In the genomic region with DNA sequence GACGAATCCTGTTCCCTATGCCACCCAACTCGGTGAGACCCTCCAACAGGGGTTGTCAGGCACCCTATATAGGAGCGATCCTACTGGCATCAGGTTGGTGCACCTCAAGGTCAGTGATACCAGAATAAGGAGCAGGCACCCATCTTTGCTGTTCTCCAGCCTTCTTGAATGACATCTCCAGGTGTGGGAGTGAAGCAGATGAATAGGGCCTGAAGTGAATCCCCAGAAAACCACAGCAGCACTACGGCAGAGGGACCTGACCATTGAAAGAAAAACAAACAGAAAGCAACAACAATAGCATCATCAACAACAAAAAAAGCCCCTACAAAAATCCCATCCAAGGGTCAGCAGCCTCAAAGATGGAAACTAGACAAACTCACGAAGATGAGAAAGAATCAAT, we compare ENCODE assay signal across 20 cellular contexts.
DNase-seq lines count a peak whose midpoint lies in the region; ATAC-seq and TF ChIP-seq lines count a peak whose summit lies in the region.
"Had no signal": no experiment of that assay in that cellular context is flagged by ENCODE, and none has a peak within 500 bp of the region (broad histone marks: within the 10 kb centered on the region; RNA-seq: fewer than 3 reads in every experiment).

No MANE protein-coding gene starts in this region.

- H2AFZ ChIP-seq in Loucy (ENCODE audit: low read length) = 0 out of 2 replicates have a peak overlapping the region, but pooled peaks have one; percentile 39
- H2AFZ ChIP-seq: GM23248 had no signal

- H3K79me2 ChIP-seq in Loucy (ENCODE audit: insufficient read depth, low read length) = no peaks in the 10 kb centered on the region

- H3K4me1 Mint-ChIP-seq in activated T-helper 1 cell treated with anti-CD3 and anti-CD28 coated beads, Interleukin-12 subunit alpha, Interleukin-12 subunit beta, Interleukin-2, Interleukin-4 antibody, amounts not matched to agents 30 ng/mL and 10 ng/mL and 1 ng/mL, durations not matched to agents 14 hours and 24 hours and 36 hours (ENCODE audit: low read depth) = no peaks in the 10 kb centered on the region
- peaks cover 2% of the 10 kb centered on the region for H3K4me1 Mint-ChIP-seq in activated T-cell treated with anti-CD3 and anti-CD28 coated beads, Interleukin-2, amount 50 U/mL, for 4 hours (ENCODE audit: low read depth)

- peak overlapping the region in 4 of 11 experiments; percentile 9 to 55 (median 30); a peak in 4 of 22 replicates for H3K27ac ChIP-seq in BLaER1 treated with 17β-estradiol and CSF1 and Interleukin-3, amounts not matched to agents 10 nM and 100 nM
- H3K27ac ChIP-seq: GM23248, KMS-11 had no signal

- H4K20me1 ChIP-seq in BLaER1 treated with 17β-estradiol and CSF1 and Interleukin-3, amounts not matched to agents 10 nM and 100 nM = no peaks in the 10 kb centered on the region
- no peaks in the 10 kb centered on the region for H4K20me1 ChIP-seq in Loucy (ENCODE audit: insufficient read depth, low read length, poor library complexity, severe bottlenecking)

- peaks cover 10 to 15% (median 14%) of the 10 kb centered on the region in 10 experiments; a peak in 19 of 20 replicates for H3K4me1 ChIP-seq in BLaER1 treated with 17β-estradiol and CSF1 and Interleukin-3, amounts not matched to agents 10 nM and 100 nM
- peaks cover 12% of the 10 kb centered on the region for H3K4me1 ChIP-seq in Loucy (ENCODE audit: insufficient read depth, low read length, poor library complexity, severe bottlenecking)
- H3K4me1 ChIP-seq: HAP-1 had no signal

- H3K9me2 ChIP-seq in Loucy (replicated peaks; ENCODE audit: low read depth, low read length) = no peaks in the 10 kb centered on the region

- DNase-seq in myocyte (ENCODE audit: low read depth) (peak; percentile 50), HuH-7 (ENCODE audit: low spot score) (no peak)
- DNase-seq in activated T-helper 1 cell treated with anti-CD3 and anti-CD28 coated beads, Interleukin-12 subunit alpha, Interleukin-12 subunit beta, Interleukin-2, Interleukin-4 antibody, amounts not matched to agents 30 ng/mL and 10 ng/mL and 1 ng/mL, durations not matched to agents 14 hours and 24 hours and 36 hours (ENCODE audit: low spot score) = no peak
- DNase-seq in activated T-cell treated with anti-CD3 and anti-CD28 coated beads, Interleukin-2, amount 50 U/mL, for 4 hours = no peak
- DNase-seq: 8988T; C1 segment of cervical spinal cord; CD4-positive, CD25-positive, alpha-beta regulatory T cell; CD8-positive, alpha-beta memory T cell; COR-L47; DMS153; DMS79; GF-D8 had no signal

- no peak overlapping the region for H3K4me3 Mint-ChIP-seq in activated T-helper 1 cell treated with anti-CD3 and anti-CD28 coated beads, Interleukin-12 subunit alpha, Interleukin-12 subunit beta, Interleukin-2, Interleukin-4 antibody, amounts not matched to agents 30 ng/mL and 10 ng/mL and 1 ng/mL, durations not matched to agents 14 hours and 24 hours and 36 hours
- H3K4me3 Mint-ChIP-seq in activated T-cell treated with anti-CD3 and anti-CD28 coated beads, Interleukin-2, amount 50 U/mL, for 4 hours = no peak overlapping the region
- H3K4me3 Mint-ChIP-seq: CD4-positive, CD25-positive, alpha-beta regulatory T cell; CD8-positive, alpha-beta memory T cell had no signal

- H3K4me2 ChIP-seq in BLaER1 treated with 17β-estradiol and CSF1 and Interleukin-3, amounts not matched to agents 10 nM and 100 nM = peak overlapping the region; percentile 48 to 72 (median 60); a peak in 15 of 22 replicates
- no peak overlapping the region for H3K4me2 ChIP-seq in Loucy (ENCODE audit: low read depth, low read length, poor library complexity, severe bottlenecking)
- H3K4me2 ChIP-seq: KMS-11 had no signal

- no peaks in the 10 kb centered on the region for H3K27me3 ChIP-seq in BLaER1 treated with 17β-estradiol and CSF1 and Interleukin-3, amounts not matched to agents 10 nM and 100 nM
- H3K27me3 ChIP-seq in Loucy (ENCODE audit: insufficient read depth, low read length, poor library complexity, severe bottlenecking) = no peaks in the 10 kb centered on the region

- H3K9me3 ChIP-seq in BLaER1 treated with 17β-estradiol and CSF1 and Interleukin-3, amounts not matched to agents 10 nM and 100 nM (replicated peaks in 1 of 11) = no peaks in the 10 kb centered on the region
- H3K9me3 ChIP-seq in Loucy (ENCODE audit: insufficient read depth, low read depth, low read length) = no peaks in the 10 kb centered on the region
- H3K9me3 ChIP-seq: HAP-1 had no signal

- ATAC-seq in HG02610 (IDR thresholded peaks at IDR 0.05; ENCODE audit: unreplicated experiment) (peak; percentile 60), HG03139 (IDR thresholded peaks at IDR 0.05; ENCODE audit: unreplicated experiment) (no peak)
- no peak for ATAC-seq in activated T-cell treated with anti-CD3 and anti-CD28 coated beads, Interleukin-2, amount 50 U/mL, for 4 hours
- ATAC-seq: HepG2 had no signal

- no peaks in the 10 kb centered on the region for H3K36me3 Mint-ChIP-seq in activated T-helper 1 cell treated with anti-CD3 and anti-CD28 coated beads, Interleukin-12 subunit alpha, Interleukin-12 subunit beta, Interleukin-2, Interleukin-4 antibody, amounts not matched to agents 30 ng/mL and 10 ng/mL and 1 ng/mL, durations not matched to agents 14 hours and 24 hours and 36 hours (ENCODE audit: low read depth)
- no peaks in the 10 kb centered on the region for H3K36me3 Mint-ChIP-seq in activated T-cell treated with anti-CD3 and anti-CD28 coated beads, Interleukin-2, amount 50 U/mL, for 4 hours (ENCODE audit: insufficient read depth)
- H3K36me3 Mint-ChIP-seq: CD4-positive, CD25-positive, alpha-beta regulatory T cell had no signal

- H3K4me3 ChIP-seq in BLaER1 treated with 17β-estradiol and CSF1 and Interleukin-3, amounts not matched to agents 10 nM and 100 nM = no peak overlapping the region
- no peak overlapping the region for H3K4me3 ChIP-seq in Loucy (ENCODE audit: low read length, poor library complexity, severe bottlenecking)
- H3K4me3 ChIP-seq: GM23248, HAP-1 had no signal

- intact Hi-C loops in activated T-helper 1 cell treated with anti-CD3 and anti-CD28 coated beads, Interleukin-12 subunit alpha, Interleukin-12 subunit beta, Interleukin-2, Interleukin-4 antibody, amounts not matched to agents 30 ng/mL and 10 ng/mL and 1 ng/mL, durations not matched to agents 14 hours and 24 hours and 36 hours (cut with micrococcal nuclease) = no loop called here

- H3K9me3 Mint-ChIP-seq in activated T-helper 1 cell treated with anti-CD3 and anti-CD28 coated beads, Interleukin-12 subunit alpha, Interleukin-12 subunit beta, Interleukin-2, Interleukin-4 antibody, amounts not matched to agents 30 ng/mL and 10 ng/mL and 1 ng/mL, durations not matched to agents 14 hours and 24 hours and 36 hours = no peaks in the 10 kb centered on the region
- no peaks in the 10 kb centered on the region for H3K9me3 Mint-ChIP-seq in activated T-cell treated with anti-CD3 and anti-CD28 coated beads, Interleukin-2, amount 50 U/mL, for 4 hours
- H3K9me3 Mint-ChIP-seq: CD8-positive, alpha-beta memory T cell had no signal

- H3F3A ChIP-seq in Loucy (ENCODE audit: low read depth) = no peaks in the 10 kb centered on the region

- no peaks in the 10 kb centered on the region for H3K27me3 Mint-ChIP-seq in activated T-helper 1 cell treated with anti-CD3 and anti-CD28 coated beads, Interleukin-12 subunit alpha, Interleukin-12 subunit beta, Interleukin-2, Interleukin-4 antibody, amounts not matched to agents 30 ng/mL and 10 ng/mL and 1 ng/mL, durations not matched to agents 14 hours and 24 hours and 36 hours (ENCODE audit: insufficient read depth)
- H3K27me3 Mint-ChIP-seq in activated T-cell treated with anti-CD3 and anti-CD28 coated beads, Interleukin-2, amount 50 U/mL, for 4 hours (ENCODE audit: low read depth) = no peaks in the 10 kb centered on the region
- H3K27me3 Mint-ChIP-seq: CD4-positive, CD25-positive, alpha-beta regulatory T cell had no signal

- H3K36me3 ChIP-seq in BLaER1 treated with 17β-estradiol and CSF1 and Interleukin-3, amounts not matched to agents 10 nM and 100 nM = no peaks in the 10 kb centered on the region
- H3K36me3 ChIP-seq in Loucy (ENCODE audit: insufficient read depth, low read length) = no peaks in the 10 kb centered on the region
- H3K36me3 ChIP-seq: HAP-1 had no signal

- H3K27ac Mint-ChIP-seq in activated T-helper 1 cell treated with anti-CD3 and anti-CD28 coated beads, Interleukin-12 subunit alpha, Interleukin-12 subunit beta, Interleukin-2, Interleukin-4 antibody, amounts not matched to agents 30 ng/mL and 10 ng/mL and 1 ng/mL, durations not matched to agents 14 hours and 24 hours and 36 hours = no peak overlapping the region
- H3K27ac Mint-ChIP-seq: CD4-positive, CD25-positive, alpha-beta regulatory T cell; CD8-positive, alpha-beta memory T cell had no signal

- no peak for TF ChIP-seq CTCF in Loucy (conservative IDR thresholded peaks at IDR 0.05; ENCODE audit: low read length)

- no peak overlapping the region for H3K9ac ChIP-seq in BLaER1 treated with 17β-estradiol and CSF1 and Interleukin-3, amounts not matched to agents 10 nM and 100 nM
- no peak overlapping the region for H3K9ac ChIP-seq in Loucy (ENCODE audit: low read depth, low read length, poor library complexity, severe bottlenecking)
- H3K9ac ChIP-seq: GM23248, KMS-11 had no signal
